ENCODE assay signal across 18 cellular contexts in genomic region chr16:86971251-86971650, GRCh38.
"Had no signal": no experiment of that assay in that cellular context is flagged by ENCODE, and none has a peak within 500 bp of the region (broad histone marks: within the 10 kb centered on the region; RNA-seq: fewer than 3 reads in every experiment).

No MANE protein-coding gene starts in this region.

- H3K4me3 ChIP-seq: dorsolateral prefrontal cortex, gastrocnemius medialis, neural progenitor cell, ovary, sigmoid colon, thoracic aorta, upper lobe of left lung had no signal

- H3K36me3 Mint-ChIP-seq: activated CD8-positive, alpha-beta memory T cell treated with anti-CD3 and anti-CD28 coated beads, Interleukin-2, amount 10 ng/mL, durations not matched to agents 7 days and 5 days; activated naive CD8-positive, alpha-beta T cell; immature natural killer cell; neural progenitor cell; stimulated activated naive B cell treated with anti-CD40 and anti-IgM and Interleukin-4, amounts not matched to agents 10 μg/mL and 1 μg/mL and 100 μg/mL, for 72 hours had no signal

- H3K27ac ChIP-seq: dorsolateral prefrontal cortex, gastrocnemius medialis, neural progenitor cell, ovary, sigmoid colon, thoracic aorta, upper lobe of left lung had no signal

- H3K4me1 Mint-ChIP-seq: activated CD4-positive, alpha-beta memory T cell treated with anti-CD3 and anti-CD28 coated beads, Interleukin-2, amount 10 ng/mL, durations not matched to agents 7 days and 5 days; activated CD8-positive, alpha-beta memory T cell treated with anti-CD3 and anti-CD28 coated beads, Interleukin-2, amount 10 ng/mL, durations not matched to agents 7 days and 5 days; immature natural killer cell; stimulated activated naive B cell treated with anti-CD40 and anti-IgM and Interleukin-4, amounts not matched to agents 10 μg/mL and 1 μg/mL and 100 μg/mL, for 72 hours had no signal

- H3K27me3 ChIP-seq: neural progenitor cell, ovary, upper lobe of left lung had no signal

- H3K4me1 ChIP-seq: gastrocnemius medialis, neural progenitor cell, upper lobe of left lung had no signal

- H3K36me3 ChIP-seq: gastrocnemius medialis, neural progenitor cell, ovary, sigmoid colon, thoracic aorta, upper lobe of left lung had no signal

- H3K9me3 Mint-ChIP-seq: activated CD4-positive, alpha-beta memory T cell treated with anti-CD3 and anti-CD28 coated beads, Interleukin-2, amount 10 ng/mL, durations not matched to agents 7 days and 5 days; immature natural killer cell had no signal

- H3K9me3 ChIP-seq: gastrocnemius medialis, ovary, sigmoid colon, thoracic aorta, upper lobe of left lung had no signal

- H3K9ac ChIP-seq: neural progenitor cell had no signal

- H2AFZ ChIP-seq: neural progenitor cell had no signal

- H3K4me3 Mint-ChIP-seq: activated CD4-positive, alpha-beta memory T cell treated with anti-CD3 and anti-CD28 coated beads, Interleukin-2, amount 10 ng/mL, durations not matched to agents 7 days and 5 days; activated CD8-positive, alpha-beta memory T cell treated with anti-CD3 and anti-CD28 coated beads, Interleukin-2, amount 10 ng/mL, durations not matched to agents 7 days and 5 days; activated naive CD8-positive, alpha-beta T cell; immature natural killer cell; neural progenitor cell; stimulated activated naive B cell treated with anti-CD40 and anti-IgM and Interleukin-4, amounts not matched to agents 10 μg/mL and 1 μg/mL and 100 μg/mL, for 72 hours had no signal

- H3K27ac Mint-ChIP-seq: activated CD4-positive, alpha-beta memory T cell treated with anti-CD3 and anti-CD28 coated beads, Interleukin-2, amount 10 ng/mL, durations not matched to agents 7 days and 5 days; activated CD8-positive, alpha-beta memory T cell treated with anti-CD3 and anti-CD28 coated beads, Interleukin-2, amount 10 ng/mL, durations not matched to agents 7 days and 5 days; activated naive CD8-positive, alpha-beta T cell; immature natural killer cell; neural progenitor cell; stimulated activated naive B cell treated with anti-CD40 and anti-IgM and Interleukin-4, amounts not matched to agents 10 μg/mL and 1 μg/mL and 100 μg/mL, for 72 hours had no signal

- H3K4me2 ChIP-seq: neural progenitor cell had no signal

- DNase-seq: activated CD4-positive, alpha-beta memory T cell treated with anti-CD3 and anti-CD28 coated beads, Interleukin-2, amount 10 ng/mL, durations not matched to agents 7 days and 5 days; activated CD4-positive, alpha-beta T cell treated with anti-CD3 and anti-CD28 coated beads for 48 hours; activated CD4-positive, CD25-positive, alpha-beta regulatory T cell; activated CD8-positive, alpha-beta memory T cell treated with anti-CD3 and anti-CD28 coated beads, Interleukin-2, amount 10 ng/mL, durations not matched to agents 7 days and 5 days; dorsolateral prefrontal cortex; gastrocnemius medialis; immature natural killer cell; left colon; mammary epithelial cell; midbrain; ovary; sigmoid colon; stimulated activated naive B cell treated with anti-CD40 and anti-IgM and Interleukin-4, amounts not matched to agents 10 μg/mL and 1 μg/mL and 100 μg/mL, for 72 hours; T1000; upper lobe of left lung had no signal

- H3K27me3 Mint-ChIP-seq: activated CD4-positive, alpha-beta memory T cell treated with anti-CD3 and anti-CD28 coated beads, Interleukin-2, amount 10 ng/mL, durations not matched to agents 7 days and 5 days; activated CD8-positive, alpha-beta memory T cell treated with anti-CD3 and anti-CD28 coated beads, Interleukin-2, amount 10 ng/mL, durations not matched to agents 7 days and 5 days had no signal

- ATAC-seq: activated CD8-positive, alpha-beta memory T cell treated with anti-CD3 and anti-CD28 coated beads, Interleukin-2, amount 10 ng/mL, durations not matched to agents 7 days and 5 days; gastrocnemius medialis; left colon; stimulated activated naive B cell treated with anti-CD40 and anti-IgM and Interleukin-4, amounts not matched to agents 10 μg/mL and 1 μg/mL and 100 μg/mL, for 72 hours had no signal
